11 cellular contexts compared by ENCODE assay signal in the genomic region with DNA sequence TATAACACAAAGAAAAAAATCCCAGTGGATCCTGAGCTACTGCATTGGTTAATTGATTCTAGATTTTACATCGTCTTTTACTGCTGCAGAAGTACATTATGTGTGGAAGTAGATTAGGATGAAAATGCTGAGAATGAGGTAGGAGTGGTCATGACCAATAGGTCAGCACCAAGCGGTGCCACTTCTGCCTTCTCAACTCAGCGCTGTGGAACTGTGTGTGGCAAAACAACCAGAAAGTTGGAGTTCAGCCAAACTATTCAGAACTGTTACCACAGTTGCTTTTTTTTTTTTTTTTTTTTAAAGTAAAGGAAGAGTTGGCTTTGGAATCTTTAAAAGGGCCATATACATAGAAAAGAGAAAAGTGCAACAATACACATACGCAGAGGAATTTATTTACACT. TPM values are rescaled to one million over a fixed set of nuclear protein-coding genes. Genes with fewer than 3 reads are reported as not detected.
DNase-seq lines count a peak whose midpoint lies in the region; ATAC-seq and TF ChIP-seq lines count a peak whose summit lies in the region.
"Had no signal": no experiment of that assay in that cellular context is flagged by ENCODE, and none has a peak within 500 bp of the region (broad histone marks: within the 10 kb centered on the region; RNA-seq: fewer than 3 reads in every experiment).

No MANE protein-coding gene starts in this region.

- DNase-seq in DMS79 treated with DMSO at 0.1 percent for 48 hours (lab: John Stamatoyannopoulos, UW) (peak; percentile 72), NCI-H2029 (lab: John Stamatoyannopoulos, UW) (peak; percentile 57), brain pericyte (ENCODE audit: low read depth, low spot score) (peak; percentile 59), lung microvascular endothelial cell (ENCODE audit: low read depth in 2 of 2) (peak; percentile 64 to 80), foreskin fibroblast (no peak), putamen (ENCODE audit: low spot score) (no peak)
- no peak for DNase-seq in activated naive CD4-positive, alpha-beta T cell treated with anti-CD3 and anti-CD28 coated beads, Interleukin-2, amount 50 U/mL, for 16 hours
- DNase-seq: activated B cell treated with CpG ODN at 0.5 μM for 24 hours, heart right ventricle, MM.1S had no signal

- TF ChIP-seq CTCF in foreskin fibroblast (IDR thresholded peaks at IDR 0.05; ENCODE audit: low read depth, low read length), result no peak

- no peak overlapping the region for H3K4me3 ChIP-seq in foreskin fibroblast (ENCODE audit: low read depth in 1 of 2, low read length in 2 of 2)
- H3K4me3 ChIP-seq: heart right ventricle had no signal

- no peak for ATAC-seq in GM21423 (IDR thresholded peaks at IDR 0.05; ENCODE audit: unreplicated experiment)

RNA-seq across cellular contexts. Expression of a gene that starts 24.2 kb away (rescaled TPM):
- 0.22 and 0.40 TPM in 2 replicates for total RNA-seq in lung microvascular endothelial cell

Comparison
In these comparisons a context has a peak if more than half of its experiments do, and no peak if none do; other contexts are left out.
1. DNase-seq: peak in DMS79 treated with DMSO at 0.1 percent for 48 hours (single experiment), NCI-H2029 (single experiment), brain pericyte (single experiment) and lung microvascular endothelial cell (2 of 2); none in foreskin fibroblast (0 of 2), activated naive CD4-positive, alpha-beta T cell treated with anti-CD3 and anti-CD28 coated beads, Interleukin-2, amount 50 U/mL, for 16 hours (single experiment) and putamen (single experiment).